8 cellular contexts compared by ENCODE assay signal in the genomic region with DNA sequence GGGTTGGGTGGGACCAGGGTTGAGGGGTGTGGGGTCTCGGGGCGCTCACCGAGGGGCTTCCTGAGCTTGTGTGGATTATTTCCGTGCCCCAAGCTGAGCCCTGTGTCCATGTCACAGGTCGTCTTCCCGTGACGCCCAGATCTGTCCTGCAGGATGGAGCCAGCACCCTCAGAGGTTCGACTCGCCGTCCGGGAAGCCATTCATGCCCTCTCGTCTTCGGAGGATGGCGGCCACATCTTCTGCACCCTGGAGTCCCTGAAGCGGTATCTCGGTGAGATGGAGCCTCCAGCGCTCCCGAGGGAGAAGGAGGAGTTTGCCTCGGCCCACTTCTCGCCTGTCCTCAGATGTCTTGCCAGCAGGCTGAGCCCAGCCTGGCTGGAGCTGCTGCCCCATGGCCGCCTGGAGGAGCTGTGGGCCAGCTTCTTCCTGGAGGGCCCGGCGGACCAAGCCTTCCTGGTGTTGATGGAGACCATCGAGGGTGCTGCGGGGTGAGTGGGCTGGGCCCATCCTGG. TPM values are rescaled to one million over a fixed set of nuclear protein-coding genes. Genes with fewer than 3 reads are reported as not detected.
A peak's percentile ranks its signal among the peaks of the same experiment; 100 is the strongest.
DNase-seq lines count a peak whose midpoint lies in the region; ATAC-seq, FAIRE-seq and TF ChIP-seq lines count a peak whose summit lies in the region.

No MANE protein-coding gene starts in this region.

- no peak overlapping the region for H3K4ac ChIP-seq in H1 (replicated peaks; ENCODE audit: insufficient read length, low read depth, low read length)

- peak overlapping the region; percentile 82 for H2AFZ ChIP-seq in PC-9
- no peak overlapping the region for H2AFZ ChIP-seq in H1 (ENCODE audit: low read length)

- peaks cover 19% of the 10 kb centered on the region for H3K79me2 ChIP-seq in PC-9 (ENCODE audit: low read depth)
- peaks cover 0 to 12% of the 10 kb centered on the region in 2 experiments; a peak in 1 of 4 replicates for H3K79me2 ChIP-seq in H1 (ENCODE audit: control insufficient read depth in 1 of 2, insufficient read depth in 2 of 2, low read length in 2 of 2)

- H3K56ac ChIP-seq in H1 (replicated peaks; ENCODE audit: insufficient read length, low read depth, low read length), result no peak overlapping the region

- H4K91ac ChIP-seq in H1 (replicated peaks; ENCODE audit: insufficient read length, low read length), result no peak overlapping the region

- no peak overlapping the region for H2BK120ac ChIP-seq in H1 (replicated peaks; ENCODE audit: low read depth, low read length)

- no peak for FAIRE-seq in H1 (lab: Jason Lieb, UNC)

- H3K4me1 Mint-ChIP-seq in activated CD8-positive, alpha-beta memory T cell treated with anti-CD3 and anti-CD28 coated beads, Interleukin-2, amount 10 ng/mL, durations not matched to agents 7 days and 5 days, result peaks cover 17% of the 10 kb centered on the region

- TF ChIP-seq CTCF in PC-9 (conservative IDR thresholded peaks at IDR 0.05), result peak; percentile 52; the same call in 1 of the 2 replicates
- peak; percentile 48 to 54 (median 53) for TF ChIP-seq CTCF in H1 (IDR thresholded peaks at IDR 0.05; ENCODE audit: control extremely low read depth in 1 of 3, insufficient read depth in 1 of 3, low read depth in 1 of 3, low read length in 3 of 3)

- H3K4me3 ChIP-seq in PC-9 (peak overlapping the region; percentile 98), H1 (ENCODE audit: extremely low read depth in 1 of 4, insufficient read depth in 2 of 4, low read depth in 3 of 4, low read length in 4 of 4) (peak overlapping the region; percentile 86 to 93 (median 90)), mononuclear cell (ENCODE audit: low read length) (peak overlapping the region; percentile 58)

- H3F3A ChIP-seq in PC-9 (ENCODE audit: insufficient read depth, low read depth), result peaks cover 8% of the 10 kb centered on the region; the same call in 1 of the 2 replicates

- peaks cover 3% of the 10 kb centered on the region for H3K79me1 ChIP-seq in H1 (ENCODE audit: low read depth, low read length)

- peaks cover 18% of the 10 kb centered on the region; the same call in 1 of the 2 replicates for H3K4me1 ChIP-seq in PC-9 (replicated peaks; ENCODE audit: insufficient read depth)
- H3K4me1 ChIP-seq in H1 (replicated peaks in 1 of 4; ENCODE audit: control insufficient read depth in 3 of 4, insufficient read depth in 4 of 4, low read length in 3 of 4), result peaks cover 0 to 8% (median 5%) of the 10 kb centered on the region in 4 experiments; a peak in 4 of 7 replicates
- peaks cover 23% of the 10 kb centered on the region for H3K4me1 ChIP-seq in mononuclear cell (ENCODE audit: insufficient read depth, low read length)

- CTCF ChIA-PET in activated CD8-positive, alpha-beta memory T cell treated with anti-CD3 and anti-CD28 coated beads, Interleukin-2, amount 10 ng/mL, durations not matched to agents 7 days and 5 days (lab: Charles Lee), result interaction anchor here (1.2 to 1.6 kb wide), 2 partner anchors 20 to 39 kb away, joined by 3 to 4 read pairs; partner anchors contain the start of gene TMEM204
- CTCF ChIA-PET in PC-9 (lab: Charles Lee), result interaction anchor here (0.6 kb wide), 1 partner anchor 211 kb away, joined by 6 read pairs; no protein-coding TSS in a partner anchor
- CTCF ChIA-PET in H1 (lab: Charles Lee; ENCODE audit: partially characterized antibody), result interaction anchor here (0.6 to 2.2 kb wide), 8 partner anchors 9 to 64 kb away, joined by 3 to 7 read pairs (median 3); partner anchors contain the start of gene PERCC1

- H3K27ac Mint-ChIP-seq in activated CD8-positive, alpha-beta memory T cell treated with anti-CD3 and anti-CD28 coated beads, Interleukin-2, amount 10 ng/mL, durations not matched to agents 7 days and 5 days, result peak overlapping the region; percentile 82

- peaks cover 2% of the 10 kb centered on the region for H3K36me3 Mint-ChIP-seq in activated CD8-positive, alpha-beta memory T cell treated with anti-CD3 and anti-CD28 coated beads, Interleukin-2, amount 10 ng/mL, durations not matched to agents 7 days and 5 days

- POLR2A ChIA-PET in PC-9 (lab: Charles Lee; ENCODE audit: unreplicated experiment) (interaction anchor here (0.6 kb wide), 2 partner anchors 115 to 965 kb away, joined by 3 to 4 read pairs; no protein-coding TSS in a partner anchor), H1 (lab: Charles Lee; ENCODE audit: partially characterized antibody) (interaction anchor here (1.1 to 16.8 kb wide), 10 partner anchors 8 to 116 kb away, joined by 3 to 175 read pairs (median 6); partner anchors contain the start of gene CCDC154)

- no peak for TF ChIP-seq EP300 in H1 (IDR thresholded peaks at IDR 0.05; ENCODE audit: borderline replicate concordance in 1 of 2, low read depth in 2 of 2, low read length in 2 of 2)

- H3K27me3 ChIP-seq in PC-9 (ENCODE audit: insufficient read depth, low read depth), result no peaks in the 10 kb centered on the region
- no peaks in the 10 kb centered on the region for H3K27me3 ChIP-seq in H1 (replicated peaks in 1 of 4; ENCODE audit: control insufficient read depth in 3 of 4, extremely low read depth in 1 of 4, insufficient read depth in 3 of 4, low read length in 3 of 4)
- no peaks in the 10 kb centered on the region for H3K27me3 ChIP-seq in mononuclear cell (ENCODE audit: insufficient read depth, low read length)

- BruUV-seq in PC-9 (replicated peaks; lab: Mats Ljungman, UMichigan), result TSS peak; percentile 37

- no peak overlapping the region for H3K23ac ChIP-seq in H1 (ENCODE audit: insufficient read length)

- peak overlapping the region; percentile 79 for H3K4me3 Mint-ChIP-seq in activated CD8-positive, alpha-beta memory T cell treated with anti-CD3 and anti-CD28 coated beads, Interleukin-2, amount 10 ng/mL, durations not matched to agents 7 days and 5 days

- H3K18ac ChIP-seq in H1 (ENCODE audit: extremely low read depth, low read length), result no peak overlapping the region

- H3K9me3 Mint-ChIP-seq in activated CD8-positive, alpha-beta memory T cell treated with anti-CD3 and anti-CD28 coated beads, Interleukin-2, amount 10 ng/mL, durations not matched to agents 7 days and 5 days (ENCODE audit: low read depth), result no peaks in the 10 kb centered on the region

- H3K9me2 ChIP-seq in PC-9 (ENCODE audit: insufficient read depth), result no peaks in the 10 kb centered on the region

- H3K27me3 Mint-ChIP-seq in activated CD8-positive, alpha-beta memory T cell treated with anti-CD3 and anti-CD28 coated beads, Interleukin-2, amount 10 ng/mL, durations not matched to agents 7 days and 5 days, result no peaks in the 10 kb centered on the region

- intact Hi-C loops in PC-9 (cut with micrococcal nuclease; ENCODE audit: unreplicated experiment), result loop anchor here (5.0 kb wide), 2 partner anchors 72 to 118 kb away; partner anchors contain the start of genes CRAMP1, IFT140 and UQCC4

- no peak overlapping the region for H4K5ac ChIP-seq in H1 (ENCODE audit: insufficient read length, low read depth, low read length)

- peaks cover 5% of the 10 kb centered on the region; the same call in 1 of the 2 replicates for H4K20me1 ChIP-seq in PC-9 (ENCODE audit: insufficient read depth)
- H4K20me1 ChIP-seq in H1 (replicated peaks in 1 of 2; ENCODE audit: control insufficient read depth in 1 of 2, insufficient read depth in 2 of 2, low read length in 2 of 2), result peaks cover 3% of the 10 kb centered on the region in 2 experiments

- H3K36me3 ChIP-seq in PC-9 (ENCODE audit: low read depth) (no peaks in the 10 kb centered on the region), H1 (ENCODE audit: control insufficient read depth in 2 of 4, insufficient read depth in 4 of 4, low read length in 3 of 4) (peaks cover 11 to 37% (median 19%) of the 10 kb centered on the region in 4 experiments)

- H2BK20ac ChIP-seq in H1 (ENCODE audit: low read length), result no peak overlapping the region

- H2BK15ac ChIP-seq in H1 (ENCODE audit: low read length), result no peak overlapping the region

- ATAC-seq in activated CD8-positive, alpha-beta memory T cell treated with anti-CD3 and anti-CD28 coated beads, Interleukin-2, amount 10 ng/mL, durations not matched to agents 7 days and 5 days, result no peak
- ATAC-seq in HG03025 (IDR thresholded peaks at IDR 0.05; ENCODE audit: low FRiP score, unreplicated experiment), result no peak

- TF ChIP-seq POLR2A in H1 (IDR thresholded peaks at IDR 0.05; ENCODE audit: control extremely low read depth in 1 of 2, low read depth in 2 of 2, low read length in 2 of 2), result no peak

- 79% methylated on average over 20 of the region's 25 CpGs; no CpG with 5 or more reads in 1 of the 2 experiments for WGBS in H1 (ENCODE audit: extremely low coverage in 1 of 2, insufficient coverage in 1 of 2, insufficient read length in 1 of 2, insufficient replicate concordance in 2 of 2, low coverage in 1 of 2, low lambda C conversion rate in 2 of 2, missing lambda C conversion rate in 1 of 2), 2 experiments

- H3K14ac ChIP-seq in H1 (ENCODE audit: insufficient read length), result no peak overlapping the region

- no peak for DNase-seq in activated CD8-positive, alpha-beta memory T cell treated with anti-CD3 and anti-CD28 coated beads, Interleukin-2, amount 10 ng/mL, durations not matched to agents 7 days and 5 days
- DNase-seq in activated CD8-positive, alpha-beta memory T cell treated with anti-CD3 and anti-CD28 coated beads, Interleukin-2, amount 50 U/mL, for 4 hours, result no peak
- DNase-seq in PC-9, result peak; percentile 47 to 49
- peak in 1 of 2 experiments; percentile 19 for DNase-seq in H1 (ENCODE audit: low read depth in 1 of 2, low spot score in 2 of 2)
- DNase-seq in SKM-1 (lab: John Stamatoyannopoulos, UW; ENCODE audit: unreplicated experiment), result no peak
- DNase-seq in stimulated activated CD4-positive, alpha-beta T cell treated with anti-CD3 and anti-CD28 coated beads, Interleukin-15, amount 100 ng/mL, for 24 hours, result no peak

- no peak overlapping the region for H2BK12ac ChIP-seq in H1 (ENCODE audit: low read depth, low read length)

- H3K9me3 ChIP-seq in PC-9 (ENCODE audit: insufficient read depth, low read depth) (no peaks in the 10 kb centered on the region), H1 (ENCODE audit: insufficient read depth in 2 of 2, low read depth in 1 of 2, low read length in 1 of 2) (no peaks in the 10 kb centered on the region), mononuclear cell (ENCODE audit: low read depth, low read length) (no peaks in the 10 kb centered on the region)

- no peak overlapping the region; the same call in 1 of the 2 replicates for H4K8ac ChIP-seq in H1 (ENCODE audit: extremely low read depth, insufficient read depth, low read length)

- no peak overlapping the region for H3K27ac ChIP-seq in PC-9
- no peak overlapping the region for H3K27ac ChIP-seq in H1 (ENCODE audit: low read depth, low read length)

- TF ChIP-seq RAD21 in H1 (IDR thresholded peaks at IDR 0.05 in 1 of 2, conservative IDR thresholded peaks at IDR 0.05 in 1 of 2; ENCODE audit: low read depth in 2 of 2, low read length in 2 of 2), result peak; percentile 40 to 58

- H3K9ac ChIP-seq in H1 (replicated peaks in 1 of 4; ENCODE audit: extremely low read depth in 1 of 4, low read depth in 3 of 4, low read length in 3 of 4), result peak overlapping the region; percentile 87 to 94 (median 92); a peak in 5 of 7 replicates

- H3K4me2 ChIP-seq in PC-9 (peak overlapping the region; percentile 95), H1 (ENCODE audit: insufficient read depth in 1 of 2, low read depth in 2 of 2, low read length in 2 of 2) (peak overlapping the region; percentile 88 to 90)

- H2BK5ac ChIP-seq in H1 (ENCODE audit: low read depth, low read length), result no peak overlapping the region

- H2AK5ac ChIP-seq in H1 (ENCODE audit: low read depth, low read length), result peak overlapping the region; percentile 34; the same call in 1 of the 2 replicates

- H3K23me2 ChIP-seq in H1 (ENCODE audit: low read depth, low read length), result peaks cover 9% of the 10 kb centered on the region

RNA-seq across cellular contexts. Expression of gene TELO2, which starts 1.0 kb away (rescaled TPM):
- 10 to 100 TPM; 60.7 to 63.8 TPM for total RNA-seq in activated CD8-positive, alpha-beta memory T cell treated with anti-CD3 and anti-CD28 coated beads, Interleukin-2, amount 10 ng/mL, durations not matched to agents 7 days and 5 days
- 56.0 and 67.6 TPM in 2 replicates for total RNA-seq in PC-9 (2021)
- total RNA-seq in H1 (2021; fragmentation: NEBNext Ultra II Directional; extraction: Animal tissue kit (Norgen Biotek cat#: 25700)), result 64.8 and 66.4 TPM in 2 replicates
- polyA plus RNA-seq in H1 (2011; rRNA removed), result 39.3 and 72.9 TPM in 2 replicates
- 61.2 TPM for polyA plus RNA-seq in H1 (2011; cell fraction: cytosol; rRNA removed)
- polyA plus RNA-seq in H1 (2011; cell fraction: nucleus; rRNA removed), result 382 TPM
- 39.6 to 74.2 TPM (median 66.1 TPM) in 4 replicates for polyA plus RNA-seq in H1 (2012, experiment 1 of 2)
- polyA plus RNA-seq in H1 (2012, experiment 2 of 2), result 42.5 TPM
- polyA plus RNA-seq in H1 (2013, experiment 1 of 2), result 37.6 TPM
- polyA plus RNA-seq in H1 (2013, experiment 2 of 2), result 33.1 TPM
- polyA minus RNA-seq in H1 (2011; rRNA and poly(A)+ RNA removed), result 12.1 and 13.9 TPM in 2 replicates
- 34.6 TPM for polyA minus RNA-seq in H1 (2011; cell fraction: cytosol; rRNA and poly(A)+ RNA removed)
- 65.3 TPM for polyA minus RNA-seq in H1 (2011; cell fraction: nucleus; rRNA and poly(A)+ RNA removed)
- total RNA-seq in mononuclear cell, result 10.2 TPM

RNA-seq across cellular contexts. Expression of gene PTX4, which starts 5.4 kb away (rescaled TPM):
- not detected for total RNA-seq in activated CD8-positive, alpha-beta memory T cell treated with anti-CD3 and anti-CD28 coated beads, Interleukin-2, amount 10 ng/mL, durations not matched to agents 7 days and 5 days
- total RNA-seq in PC-9 (2021) (0.39 TPM in 1 of 2 replicates, not detected in the other), mononuclear cell (not detected)
- total RNA-seq in H1 (2021; fragmentation: NEBNext Ultra II Directional; extraction: Animal tissue kit (Norgen Biotek cat#: 25700)), result not detected in 2 replicates
- not detected in 2 replicates for polyA plus RNA-seq in H1 (2011; rRNA removed)
- polyA plus RNA-seq in H1 (2011; cell fraction: cytosol; rRNA removed), result 0.10 TPM
- polyA plus RNA-seq in H1 (2011; cell fraction: nucleus; rRNA removed), result 0.10 TPM
- not detected in 4 replicates for polyA plus RNA-seq in H1 (2012, experiment 1 of 2)
- polyA plus RNA-seq in H1 (2012, experiment 2 of 2), result not detected
- polyA plus RNA-seq in H1 (2013, experiment 1 of 2), result 0.14 TPM
- 0.04 TPM for polyA plus RNA-seq in H1 (2013, experiment 2 of 2)
- polyA minus RNA-seq in H1 (2011; rRNA and poly(A)+ RNA removed), result 0.13 TPM in 1 of 2 replicates, not detected in the other
- polyA minus RNA-seq in H1 (2011; cell fraction: cytosol; rRNA and poly(A)+ RNA removed), result not detected
- polyA minus RNA-seq in H1 (2011; cell fraction: nucleus; rRNA and poly(A)+ RNA removed), result not detected

RNA-seq across cellular contexts. Expression of gene CLCN7, which starts 19.4 kb away (rescaled TPM):
- total RNA-seq in activated CD8-positive, alpha-beta memory T cell treated with anti-CD3 and anti-CD28 coated beads, Interleukin-2, amount 10 ng/mL, durations not matched to agents 7 days and 5 days, result 10 to 100 TPM; 53.0 to 60.5 TPM
- 110 and 111 TPM in 2 replicates for total RNA-seq in PC-9 (2021)
- total RNA-seq in H1 (2021; fragmentation: NEBNext Ultra II Directional; extraction: Animal tissue kit (Norgen Biotek cat#: 25700)), result 76.5 and 81.5 TPM in 2 replicates
- polyA plus RNA-seq in H1 (2011; rRNA removed), result 38.6 and 79.6 TPM in 2 replicates
- 41.1 TPM for polyA plus RNA-seq in H1 (2011; cell fraction: cytosol; rRNA removed)
- 372 TPM for polyA plus RNA-seq in H1 (2011; cell fraction: nucleus; rRNA removed)
- polyA plus RNA-seq in H1 (2012, experiment 1 of 2), result 64.4 to 95.0 TPM (median 79.5 TPM) in 4 replicates
- 57.4 TPM for polyA plus RNA-seq in H1 (2012, experiment 2 of 2)
- polyA plus RNA-seq in H1 (2013, experiment 1 of 2), result 61.1 TPM
- polyA plus RNA-seq in H1 (2013, experiment 2 of 2), result 57.1 TPM
- polyA minus RNA-seq in H1 (2011; rRNA and poly(A)+ RNA removed), result 30.3 and 38.3 TPM in 2 replicates
- 33.2 TPM for polyA minus RNA-seq in H1 (2011; cell fraction: cytosol; rRNA and poly(A)+ RNA removed)
- polyA minus RNA-seq in H1 (2011; cell fraction: nucleus; rRNA and poly(A)+ RNA removed), result 76.7 TPM
- 58.2 TPM for total RNA-seq in mononuclear cell

RNA-seq across cellular contexts. Expression of gene TMEM204, which starts 39.3 kb away (rescaled TPM):
- total RNA-seq in activated CD8-positive, alpha-beta memory T cell treated with anti-CD3 and anti-CD28 coated beads, Interleukin-2, amount 10 ng/mL, durations not matched to agents 7 days and 5 days, result 10 to 100 TPM; 34.7 to 37.1 TPM
- not detected in 2 replicates for total RNA-seq in PC-9 (2021)
- total RNA-seq in H1 (2021; fragmentation: NEBNext Ultra II Directional; extraction: Animal tissue kit (Norgen Biotek cat#: 25700)), result not detected in 2 replicates
- polyA plus RNA-seq in H1 (2011; rRNA removed), result 0.03 TPM in 1 of 2 replicates, not detected in the other
- 0.05 TPM for polyA plus RNA-seq in H1 (2011; cell fraction: cytosol; rRNA removed)
- not detected for polyA plus RNA-seq in H1 (2011; cell fraction: nucleus; rRNA removed)
- polyA plus RNA-seq in H1 (2012, experiment 1 of 2), result 0.12 to 0.37 TPM (median 0.21 TPM) in 4 replicates
- 0.16 TPM for polyA plus RNA-seq in H1 (2012, experiment 2 of 2)
- polyA plus RNA-seq in H1 (2013, experiment 1 of 2), result 0.08 TPM
- 0.02 TPM for polyA plus RNA-seq in H1 (2013, experiment 2 of 2)
- not detected in 2 replicates for polyA minus RNA-seq in H1 (2011; rRNA and poly(A)+ RNA removed)
- not detected for polyA minus RNA-seq in H1 (2011; cell fraction: cytosol; rRNA and poly(A)+ RNA removed)
- not detected for polyA minus RNA-seq in H1 (2011; cell fraction: nucleus; rRNA and poly(A)+ RNA removed)
- 12.6 TPM for total RNA-seq in mononuclear cell

RNA-seq across cellular contexts. Expression of gene CCDC154, which starts 49.8 kb away (rescaled TPM):
- total RNA-seq in activated CD8-positive, alpha-beta memory T cell treated with anti-CD3 and anti-CD28 coated beads, Interleukin-2, amount 10 ng/mL, durations not matched to agents 7 days and 5 days, result 1 to 10 TPM; 2.0 to 2.9 TPM
- total RNA-seq in PC-9 (2021) (2.4 and 2.8 TPM in 2 replicates), mononuclear cell (0.21 TPM)
- total RNA-seq in H1 (2021; fragmentation: NEBNext Ultra II Directional; extraction: Animal tissue kit (Norgen Biotek cat#: 25700)), result 0.88 and 1.3 TPM in 2 replicates
- polyA plus RNA-seq in H1 (2011; rRNA removed), result 0.15 and 0.58 TPM in 2 replicates
- 0.56 TPM for polyA plus RNA-seq in H1 (2011; cell fraction: cytosol; rRNA removed)
- polyA plus RNA-seq in H1 (2011; cell fraction: nucleus; rRNA removed), result 2.4 TPM
- polyA plus RNA-seq in H1 (2012, experiment 1 of 2), result 0.43 to 1.3 TPM (median 0.79 TPM) in 4 replicates
- polyA plus RNA-seq in H1 (2012, experiment 2 of 2), result 0.05 TPM
- 0.16 TPM for polyA plus RNA-seq in H1 (2013, experiment 1 of 2)
- polyA plus RNA-seq in H1 (2013, experiment 2 of 2), result 0.13 TPM
- polyA minus RNA-seq in H1 (2011; rRNA and poly(A)+ RNA removed), result not detected in 2 replicates
- polyA minus RNA-seq in H1 (2011; cell fraction: cytosol; rRNA and poly(A)+ RNA removed), result not detected
- polyA minus RNA-seq in H1 (2011; cell fraction: nucleus; rRNA and poly(A)+ RNA removed), result not detected

Comparison
In these comparisons a context has a peak if more than half of its experiments do, and no peak if none do; other contexts are left out.
1. DNase-seq: peak in PC-9 (2 of 2); none in activated CD8-positive, alpha-beta memory T cell treated with anti-CD3 and anti-CD28 coated beads, Interleukin-2, amount 10 ng/mL, durations not matched to agents 7 days and 5 days (single experiment), activated CD8-positive, alpha-beta memory T cell treated with anti-CD3 and anti-CD28 coated beads, Interleukin-2, amount 50 U/mL, for 4 hours (single experiment), SKM-1 (single experiment) and stimulated activated CD4-positive, alpha-beta T cell treated with anti-CD3 and anti-CD28 coated beads, Interleukin-15, amount 100 ng/mL, for 24 hours (single experiment).
2. Peak in every context shown above with its lines, with median percentiles within 50 percentile points of each other: H3K4me3 ChIP-seq.